Comparison of ENCODE assay signal across 9 cellular contexts in genomic region chr15:51093865-51094605, GRCh38. TPM values are rescaled to one million over a fixed set of nuclear protein-coding genes. Genes with fewer than 3 reads are reported as not detected.
DNase-seq lines count a peak whose midpoint lies in the region; ATAC-seq and TF ChIP-seq lines count a peak whose summit lies in the region.
"Had no signal": no experiment of that assay in that cellular context is flagged by ENCODE, and none has a peak within 500 bp of the region (broad histone marks: within the 10 kb centered on the region; RNA-seq: fewer than 3 reads in every experiment).

No MANE protein-coding gene starts in this region.

- no peaks in the 10 kb centered on the region for H3K4me1 Mint-ChIP-seq in Caco-2 (ENCODE audit: low read depth, unreplicated experiment)

- H3K4me3 Mint-ChIP-seq in Caco-2 (ENCODE audit: unreplicated experiment) = peak overlapping the region; percentile 74

- DNase-seq in Caco-2 (no peak), LHCN-M2 (ENCODE audit: low read depth) (peak; percentile 54), dorsolateral prefrontal cortex (peak in 2 of 10 donors; percentile 46 to 51), A172 (ENCODE audit: low spot score) (no peak), SK-N-DZ (ENCODE audit: low spot score) (no peak)

- intact Hi-C loops in Caco-2 (cut with micrococcal nuclease; ENCODE audit: unreplicated experiment) (no loop called here), dorsolateral prefrontal cortex (cut with DNase I) (no loop called here)

- no peaks in the 10 kb centered on the region for H3K9me3 ChIP-seq in Caco-2
- no peaks in the 10 kb centered on the region for H3K9me3 ChIP-seq in mesodermal cell (ENCODE audit: control insufficient read depth, low read length)

- TF ChIP-seq CTCF in Caco-2 (IDR thresholded peaks at IDR 0.05; ENCODE audit: insufficient read depth in 1 of 2, low read depth in 1 of 2, low read length in 1 of 2, severe bottlenecking in 1 of 2, unreplicated experiment in 1 of 2) = no peak
- TF ChIP-seq CTCF in dorsolateral prefrontal cortex (IDR thresholded peaks at IDR 0.05 in 54 of 56, conservative IDR thresholded peaks at IDR 0.05 in 2 of 56; ENCODE audit: low read depth in 1 of 56, partially characterized antibody in 56 of 56) = no peak

- H3K36me3 Mint-ChIP-seq in Caco-2 (ENCODE audit: insufficient read depth, unreplicated experiment) = no peaks in the 10 kb centered on the region

- H3K27ac ChIP-seq in dorsolateral prefrontal cortex (peak overlapping the region in 32 of 59 donors; percentile 7 to 78 (median 53)), mesodermal cell (ENCODE audit: low read depth, low read length, severe bottlenecking) (no peak overlapping the region), urinary bladder (ENCODE audit: low read depth) (peak overlapping the region; percentile 71)
- H3K27ac ChIP-seq: epithelial cell of prostate had no signal

- H3K36me3 ChIP-seq in Caco-2 (ENCODE audit: control insufficient read depth, insufficient read depth, low read length) (no peaks in the 10 kb centered on the region), mesodermal cell (ENCODE audit: control insufficient read depth, insufficient read depth, low read length) (no peaks in the 10 kb centered on the region), urinary bladder (ENCODE audit: insufficient read depth) (no peaks in the 10 kb centered on the region)

- H3K27me3 ChIP-seq in Caco-2 (replicated peaks; ENCODE audit: control insufficient read depth, insufficient read depth, low read length) (no peaks in the 10 kb centered on the region), dorsolateral prefrontal cortex (no peaks in the 10 kb centered on the region)

- BruUV-seq in Caco-2 (replicated peaks; lab: Mats Ljungman, UMichigan) = no TSS peak

- no peak overlapping the region for H3K27ac Mint-ChIP-seq in Caco-2 (ENCODE audit: unreplicated experiment)

- POLR2A ChIA-PET in Caco-2 (lab: Charles Lee) = no interaction called here

- CTCF ChIA-PET in Caco-2 (lab: Charles Lee) = no interaction called here

- H3K4me3 ChIP-seq in Caco-2 (ENCODE audit: low read depth, low read length) = peak overlapping the region; percentile 38
- peak overlapping the region; percentile 44 to 80 (median 66) for H3K4me3 ChIP-seq in dorsolateral prefrontal cortex
- H3K4me3 ChIP-seq in mesodermal cell (ENCODE audit: extremely low read depth, insufficient read depth, low read length, poor library complexity, severe bottlenecking) = peak overlapping the region; percentile 36
- H3K4me3 ChIP-seq in urinary bladder (ENCODE audit: low read depth, low read length) = peak overlapping the region; percentile 80

- WGBS in mesodermal cell (ENCODE audit: insufficient coverage in 2 of 2), 2 experiments = 3 to 5% methylated on average over 31 to 55 of the region's 65 CpGs
- 1% methylated on average over 65 of the region's 65 CpGs for WGBS in urinary bladder

- ATAC-seq in GM19463 (IDR thresholded peaks at IDR 0.05; ENCODE audit: unreplicated experiment) = no peak

- H3K4me1 ChIP-seq in Caco-2 = no peaks in the 10 kb centered on the region
- peaks cover 18% of the 10 kb centered on the region for H3K4me1 ChIP-seq in mesodermal cell (ENCODE audit: control insufficient read depth, insufficient read depth, low read length, poor library complexity, severe bottlenecking)
- no peaks in the 10 kb centered on the region for H3K4me1 ChIP-seq in urinary bladder (ENCODE audit: insufficient read depth)

- no peaks in the 10 kb centered on the region for H3K9me3 Mint-ChIP-seq in Caco-2 (ENCODE audit: unreplicated experiment)

- H3K27me3 Mint-ChIP-seq in Caco-2 (ENCODE audit: insufficient read depth, unreplicated experiment) = no peaks in the 10 kb centered on the region

RNA-seq across cellular contexts. Expression of gene TNFAIP8L3, which starts 0.7 kb away (rescaled TPM):
- total RNA-seq in Caco-2 (2022) (0.30 TPM in 1 of 2 replicates, not detected in the other), LHCN-M2 (2014; rRNA removed) (141 and 162 TPM in 2 replicates), dorsolateral prefrontal cortex (10 to 100 TPM in 99 of 120 experiments, 1 to 10 TPM in 21; 5.9 to 24.3 (median 13.6) TPM), urinary bladder (9.7 TPM)
- polyA plus RNA-seq in LHCN-M2 (2012) = 18.4 TPM
- polyA plus RNA-seq in mesodermal cell (2013, experiment 1 of 2) = 0.52 TPM
- polyA plus RNA-seq in mesodermal cell (2013, experiment 2 of 2) = 0.51 TPM
- polyA plus RNA-seq in urinary bladder = 31.2 TPM
- 0.07 TPM in 1 of 2 replicates, not detected in the other for total RNA-seq in A172 (2014; rRNA removed; shearing (Covaris generic))
- 0.03 TPM in 1 of 2 replicates, not detected in the other for polyA plus RNA-seq in SK-N-DZ (2014; cell fraction: cytosol; rRNA removed)
- not detected in 2 replicates for polyA plus RNA-seq in SK-N-DZ (2014; cell fraction: nucleus; rRNA removed)
